22 cellular contexts compared by ENCODE assay signal in genomic region chr9:83336696-83337095, GRCh38.
DNase-seq lines count a peak whose midpoint lies in the region; ATAC-seq, FAIRE-seq and TF ChIP-seq lines count a peak whose summit lies in the region.
"Had no signal": no experiment of that assay in that cellular context is flagged by ENCODE, and none has a peak within 500 bp of the region (broad histone marks: within the 10 kb centered on the region; RNA-seq: fewer than 3 reads in every experiment).

No MANE protein-coding gene starts in this region.

- H3K4me2 ChIP-seq in DND-41 (ENCODE audit: insufficient read depth, low read length): no peak overlapping the region
- H3K4me2 ChIP-seq: SK-N-SH had no signal

- H3K79me2 ChIP-seq in DND-41 (ENCODE audit: insufficient read depth, low read length): no peaks in the 10 kb centered on the region

- no peaks in the 10 kb centered on the region for H3K27me3 ChIP-seq in DND-41 (ENCODE audit: insufficient read depth, low read length, poor library complexity)
- H3K27me3 ChIP-seq in Panc1 (ENCODE audit: control insufficient read depth, insufficient read depth, low read length): no peaks in the 10 kb centered on the region
- no peaks in the 10 kb centered on the region for H3K27me3 ChIP-seq in uterus
- H3K27me3 ChIP-seq: brain microvascular endothelial cell, left lung, stomach, upper lobe of left lung had no signal

- DNase-seq in DND-41 (no peak), HT1080 (ENCODE audit: low read depth) (peak; percentile 49), Panc1 (ENCODE audit: low read depth, low spot score) (no peak), iris pigment epithelial cell (ENCODE audit: low read depth) (peak; percentile 2), RCC 7860 (ENCODE audit: low spot score) (no peak), uterus (no peak)
- DNase-seq: activated CD4-positive, CD25-positive, alpha-beta regulatory T cell treated with anti-CD3 and anti-CD28 coated beads, Interleukin-2, amount 50 U/mL, for 72 hours; brain microvascular endothelial cell; CD8-positive, alpha-beta T cell; DMS79; endodermal cell; glutamatergic neuron; H9; left lung; NCI-H1436; SK-N-SH; stimulated activated CD4-positive, alpha-beta T cell treated with anti-CD3 and anti-CD28 coated beads, Interleukin-4, amount 100 ng/mL, for 1 hour; stomach; upper lobe of left lung had no signal

- TF ChIP-seq CTCF in DND-41 (IDR thresholded peaks at IDR 0.05; ENCODE audit: borderline replicate concordance, extremely low read depth, low read length, poor library complexity, severe bottlenecking) (no peak), Panc1 (IDR thresholded peaks at IDR 0.05) (no peak), uterus (IDR thresholded peaks at IDR 0.05) (no peak)

- no peak for TF ChIP-seq POLR2A in uterus (IDR thresholded peaks at IDR 0.05)

- no peak overlapping the region for H3K9ac ChIP-seq in DND-41 (ENCODE audit: low read depth, low read length)
- H3K9ac ChIP-seq: SK-N-SH had no signal

- H3K4me3 ChIP-seq in DND-41 (ENCODE audit: low read depth in 1 of 2, low read length in 2 of 2): no peak overlapping the region
- H3K4me3 ChIP-seq in Panc1 (ENCODE audit: low read depth in 2 of 2, low read length in 2 of 2): no peak overlapping the region
- H3K4me3 ChIP-seq in uterus: no peak overlapping the region
- H3K4me3 ChIP-seq: left lung, stomach, upper lobe of left lung had no signal

- no peak overlapping the region for H3K27ac ChIP-seq in DND-41 (ENCODE audit: low read length)
- H3K27ac ChIP-seq in Panc1 (ENCODE audit: low read length): peak overlapping the region; percentile 54; the same call in 1 of the 2 replicates
- H3K27ac ChIP-seq in uterus: no peak overlapping the region
- H3K27ac ChIP-seq: brain microvascular endothelial cell, left lung, stomach, upper lobe of left lung had no signal

- POLR2A ChIA-PET in Panc1 (lab: Charles Lee): no interaction called here

- in situ Hi-C loops in Panc1 (cut with HindIII; ENCODE audit: low pct_unique_long_range_greater_than_20kb, low sequenced_read_pairs): no loop called here

- no peaks in the 10 kb centered on the region for H3K9me3 ChIP-seq in DND-41 (ENCODE audit: insufficient read depth, low read length, severe bottlenecking)
- H3K9me3 ChIP-seq in Panc1 (ENCODE audit: control insufficient read depth, insufficient read depth, low read depth, low read length): no peaks in the 10 kb centered on the region
- no peaks in the 10 kb centered on the region for H3K9me3 ChIP-seq in uterus
- H3K9me3 ChIP-seq: left lung, SK-N-SH, stomach, upper lobe of left lung had no signal

- H3K4me1 ChIP-seq in DND-41 (ENCODE audit: insufficient read depth, low read length) (no peaks in the 10 kb centered on the region), Panc1 (ENCODE audit: control insufficient read depth, insufficient read depth, low read length) (peaks cover 5% of the 10 kb centered on the region), uterus (no peaks in the 10 kb centered on the region)
- H3K4me1 ChIP-seq: left lung, stomach, upper lobe of left lung had no signal

- CTCF ChIA-PET in Panc1 (lab: Charles Lee): no interaction called here

- intact Hi-C loops in Panc1 (cut with micrococcal nuclease; ENCODE audit: unreplicated experiment) (loop anchor here (5.0 to 10.0 kb wide), 2 partner anchors 201 to 308 kb away; partner anchors contain the start of gene FRMD3), uterus (cut with DNase I; ENCODE audit: low total_unique reads) (no loop called here)

- no peaks in the 10 kb centered on the region for H4K20me1 ChIP-seq in DND-41 (ENCODE audit: insufficient read depth, low read length)

- no peak overlapping the region for H2AFZ ChIP-seq in DND-41 (ENCODE audit: low read depth, low read length)

- peak; percentile 33; the same call in 1 of the 3 replicates for ATAC-seq in DND-41 (ENCODE audit: insufficient read depth, low read depth)
- ATAC-seq in Panc1: no peak
- no peak for ATAC-seq in HG02623 (IDR thresholded peaks at IDR 0.05; ENCODE audit: unreplicated experiment)
- ATAC-seq: CD8-positive, alpha-beta T cell; left lung had no signal

- H3K36me3 ChIP-seq in DND-41 (ENCODE audit: insufficient read depth, low read length) (no peaks in the 10 kb centered on the region), Panc1 (ENCODE audit: control insufficient read depth, insufficient read depth, low read length) (no peaks in the 10 kb centered on the region), uterus (no peaks in the 10 kb centered on the region)
- H3K36me3 ChIP-seq: brain microvascular endothelial cell, left lung, upper lobe of left lung had no signal

- no peak for FAIRE-seq in RCC 7860 (lab: Jason Lieb, UNC)
- FAIRE-seq: colon, GM18507 had no signal

- BruUV-seq in Panc1 (replicated peaks; lab: Mats Ljungman, UMichigan): no TSS peak

Comparison
In these comparisons a context has a peak if more than half of its experiments do, and no peak if none do; other contexts are left out.
1. DNase-seq: peak in HT1080 (single experiment) and iris pigment epithelial cell (single experiment); none in DND-41 (single experiment), Panc1 (single experiment), RCC 7860 (single experiment) and uterus (0 of 2).